In genomic region chr5:180787711-180788431, GRCh38 we compare ENCODE assay signal across 13 cellular contexts. TPM values are rescaled to one million over a fixed set of nuclear protein-coding genes. Genes with fewer than 3 reads are reported as not detected.
DNase-seq lines count a peak whose midpoint lies in the region; FAIRE-seq and TF ChIP-seq lines count a peak whose summit lies in the region.
"Had no signal": no experiment of that assay in that cellular context is flagged by ENCODE, and none has a peak within 500 bp of the region (broad histone marks: within the 10 kb centered on the region; RNA-seq: fewer than 3 reads in every experiment).

No MANE protein-coding gene starts in this region.

- H3K27me3 Mint-ChIP-seq in endodermal cell (ENCODE audit: insufficient read depth), result no peaks in the 10 kb centered on the region
- no peaks in the 10 kb centered on the region for H3K27me3 Mint-ChIP-seq in Calu3 (ENCODE audit: unreplicated experiment)
- H3K27me3 Mint-ChIP-seq: activated naive CD4-positive, alpha-beta T cell treated with anti-CD3 and anti-CD28 coated beads, Interleukin-2, amount 50 U/mL, for 24 hours had no signal

- H3K4me1 ChIP-seq in endodermal cell (ENCODE audit: control insufficient read depth, insufficient read depth, low read length) (peaks cover 25% of the 10 kb centered on the region), sigmoid colon (peaks cover 0 to 52% (median 35%) of the 10 kb centered on the region in 4 donors)

- no peak for TF ChIP-seq EP300 in sigmoid colon (IDR thresholded peaks at IDR 0.05)

- H3K9me3 ChIP-seq in MG63 (no peaks in the 10 kb centered on the region), endodermal cell (ENCODE audit: control insufficient read depth, low read length) (no peaks in the 10 kb centered on the region), sigmoid colon (no peaks in the 10 kb centered on the region)
- H3K9me3 ChIP-seq: Peyer's patch had no signal

- H3K4me1 Mint-ChIP-seq in endodermal cell (peaks cover 32% of the 10 kb centered on the region), Calu3 (ENCODE audit: low read depth, unreplicated experiment) (peaks cover 16% of the 10 kb centered on the region)

- in situ Hi-C loops in GM13977 (cut with MboI; ENCODE audit: low pct_unique_long_range_greater_than_20kb, low sequenced_read_pairs, unreplicated experiment), result no loop called here

- H3K36me3 ChIP-seq in MG63 (peaks cover 52% of the 10 kb centered on the region), endodermal cell (ENCODE audit: control insufficient read depth, insufficient read depth, low read length) (peaks cover 39% of the 10 kb centered on the region), sigmoid colon (peaks cover 21 to 45% (median 32%) of the 10 kb centered on the region in 4 donors)

- H3K27ac Mint-ChIP-seq in endodermal cell (peak overlapping the region; percentile 45), Calu3 (ENCODE audit: unreplicated experiment) (no peak overlapping the region)
- H3K27ac Mint-ChIP-seq: activated naive CD4-positive, alpha-beta T cell treated with anti-CD3 and anti-CD28 coated beads, Interleukin-2, amount 50 U/mL, for 24 hours had no signal

- H3K36me3 Mint-ChIP-seq in endodermal cell (ENCODE audit: low read depth) (peaks cover 30% of the 10 kb centered on the region), Calu3 (ENCODE audit: insufficient read depth, unreplicated experiment) (peaks cover 15% of the 10 kb centered on the region)

- CTCF ChIA-PET in Calu3 (lab: Charles Lee), result no interaction called here

- H3K4me3 ChIP-seq in MG63 (no peak overlapping the region), endodermal cell (ENCODE audit: low read length) (no peak overlapping the region), sigmoid colon (no peak overlapping the region)
- H3K4me3 ChIP-seq: Peyer's patch had no signal

- no TSS peak for BruUV-seq in Calu3 (replicated peaks; lab: Mats Ljungman, UMichigan)

- H3K27ac ChIP-seq in endodermal cell (ENCODE audit: low read depth, low read length) (peak overlapping the region; percentile 97), sigmoid colon (peak overlapping the region in 3 of 4 donors; percentile 77 to 89 (median 86))

- H3K4me3 Mint-ChIP-seq in endodermal cell (no peak overlapping the region), Calu3 (ENCODE audit: low read depth, unreplicated experiment) (no peak overlapping the region)
- H3K4me3 Mint-ChIP-seq: activated naive CD4-positive, alpha-beta T cell treated with anti-CD3 and anti-CD28 coated beads, Interleukin-2, amount 50 U/mL, for 24 hours had no signal

- WGBS in endodermal cell (ENCODE audit: insufficient coverage in 1 of 2, insufficient read length in 1 of 2), 2 experiments, result 72 to 87% methylated on average over 13 to 20 of the region's 20 CpGs
- WGBS in sigmoid colon, 2 donors, result 84 to 89% methylated on average over 20 of the region's 20 CpGs

- H3K9me3 Mint-ChIP-seq in endodermal cell (no peaks in the 10 kb centered on the region), Calu3 (ENCODE audit: low read depth, unreplicated experiment) (no peaks in the 10 kb centered on the region)
- H3K9me3 Mint-ChIP-seq: activated naive CD4-positive, alpha-beta T cell treated with anti-CD3 and anti-CD28 coated beads, Interleukin-2, amount 50 U/mL, for 24 hours had no signal

- DNase-seq in D721Med (ENCODE audit: insufficient read length, low spot score), result no peak
- DNase-seq in MG63, result peak; percentile 44
- peak; percentile 83 for DNase-seq in endodermal cell
- peak; percentile 62 for DNase-seq in sigmoid colon
- no peak for DNase-seq in NCI-H2107 treated with DMSO at 0.1 percent for 48 hours (lab: John Stamatoyannopoulos, UW; ENCODE audit: unreplicated experiment)
- no peak for DNase-seq in Calu3
- DNase-seq in GOT3 (lab: John Stamatoyannopoulos, UW), result no peak
- no peak for DNase-seq in GM13977 (ENCODE audit: low spot score)
- DNase-seq: left cardiac atrium, NCI-H2029 treated with DMSO at 0.1 percent for 48 hours had no signal

- intact Hi-C loops in sigmoid colon (cut with DNase I), result loop anchor here (2.0 to 5.0 kb wide), 2 partner anchors 13 to 74 kb away; partner anchors contain the start of gene ZFP62
- intact Hi-C loops in Calu3 (cut with micrococcal nuclease; ENCODE audit: unreplicated experiment), result loop anchor here (10.0 kb wide), 1 partner anchor 247 kb away; no protein-coding TSS in a partner anchor

- peak; percentile 20 for TF ChIP-seq CTCF in D721Med (IDR thresholded peaks at IDR 0.05; ENCODE audit: insufficient read depth, missing control alignments)
- no peak for TF ChIP-seq CTCF in endodermal cell (conservative IDR thresholded peaks at IDR 0.05)
- TF ChIP-seq CTCF in sigmoid colon (IDR thresholded peaks at IDR 0.05), result no peak
- no peak for TF ChIP-seq CTCF in Calu3 (IDR thresholded peaks at IDR 0.05; ENCODE audit: unreplicated experiment)
- TF ChIP-seq CTCF in GM13977 (IDR thresholded peaks at IDR 0.05; ENCODE audit: extremely low read depth, insufficient read depth, missing control alignments), result no peak

- FAIRE-seq in D721Med (lab: Jason Lieb, UNC), result no peak

- TF ChIP-seq POLR2A in sigmoid colon (IDR thresholded peaks at IDR 0.05), result no peak

- H3K9ac ChIP-seq in endodermal cell (ENCODE audit: extremely low read depth, low read length, poor library complexity, severe bottlenecking), result no peak overlapping the region

- H3K27me3 ChIP-seq in MG63 (no peaks in the 10 kb centered on the region), endodermal cell (ENCODE audit: control insufficient read depth, insufficient read depth, low read length, poor library complexity, severe bottlenecking) (no peaks in the 10 kb centered on the region), sigmoid colon (no peaks in the 10 kb centered on the region)
- H3K27me3 ChIP-seq: Peyer's patch had no signal

RNA-seq across cellular contexts. Expression of gene MGAT1, which starts 14.7 kb away (rescaled TPM):
- total RNA-seq in MG63 (2014; rRNA removed; shearing (Covaris generic); ENCODE audit: low replicate concordance), result 186 and 189 TPM in 2 replicates
- total RNA-seq in endodermal cell, result 100 to 1,000 TPM in 1 of 2 donors, 10 to 100 TPM in 1; 76.2 to 101 TPM
- polyA plus RNA-seq in endodermal cell (2013, experiment 1 of 2), result 58.9 TPM
- 55.0 TPM for polyA plus RNA-seq in endodermal cell (2013, experiment 2 of 2)
- total RNA-seq in sigmoid colon, result 100 to 1,000 TPM in 3 of 4 donors, 10 to 100 TPM in 1; 94.5 to 149 (median 121) TPM
- 100 to 1,000 TPM in 1 of 3 donors, 10 to 100 TPM in 2; 41.4 to 134 (median 71.2) TPM for polyA plus RNA-seq in sigmoid colon
- total RNA-seq in Calu3 (2022), result 77.5 and 86.4 TPM in 2 replicates

RNA-seq across cellular contexts. Expression of gene OR2Y1, which starts 48.0 kb away (rescaled TPM):
- total RNA-seq in MG63 (2014; rRNA removed; shearing (Covaris generic); ENCODE audit: low replicate concordance), result not detected in 2 replicates
- total RNA-seq in endodermal cell, result not detected
- not detected for polyA plus RNA-seq in endodermal cell (2013, experiment 1 of 2)
- polyA plus RNA-seq in endodermal cell (2013, experiment 2 of 2), result not detected
- not detected for total RNA-seq in sigmoid colon
- not detected for polyA plus RNA-seq in sigmoid colon
- total RNA-seq in Calu3 (2022), result not detected in 2 replicates
- total RNA-seq: left cardiac atrium, Peyer's patch, renal cortical epithelial cell had no signal

Comparison
In these comparisons a context has a peak if more than half of its experiments do, and no peak if none do; other contexts are left out.
1. DNase-seq: peak in MG63 (single experiment), endodermal cell (single experiment) and sigmoid colon (single experiment); none in D721Med (single experiment), NCI-H2107 treated with DMSO at 0.1 percent for 48 hours (single experiment), Calu3 (single experiment), GOT3 (single experiment) and GM13977 (single experiment).